8 cellular contexts compared by ENCODE assay signal in the genomic region with DNA sequence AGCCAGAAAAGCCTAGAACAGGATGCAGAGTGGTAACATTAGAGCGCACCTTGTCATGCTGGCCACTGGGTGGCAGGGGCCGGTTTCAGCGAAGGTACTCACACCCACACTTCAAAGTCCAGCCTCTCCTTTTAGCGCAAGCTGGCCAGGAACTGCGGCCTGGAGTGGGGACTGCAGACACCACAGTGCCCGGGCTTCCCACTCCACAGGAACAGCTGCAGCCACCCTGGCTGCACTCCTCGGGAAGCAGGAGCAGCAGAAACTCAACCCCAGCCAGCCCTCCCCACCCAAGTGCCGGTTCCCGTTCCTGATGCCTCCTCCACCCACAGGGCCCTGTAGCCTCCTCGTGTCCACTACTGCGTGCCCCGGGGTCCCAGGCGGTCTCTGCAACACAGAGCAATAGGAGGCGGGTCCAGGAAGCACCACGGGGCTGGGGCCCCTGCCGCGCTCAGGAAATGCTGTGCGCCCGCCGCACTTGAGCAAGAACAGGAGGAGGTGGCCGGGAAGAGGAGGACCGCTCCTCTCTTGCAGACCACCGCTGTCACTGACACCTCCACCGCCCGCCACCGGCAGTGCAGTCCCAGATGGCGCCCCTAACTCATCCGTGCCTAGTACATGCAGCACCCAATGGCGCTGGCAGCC. TPM values are rescaled to one million over a fixed set of nuclear protein-coding genes. Genes with fewer than 3 reads are reported as not detected.
A peak's percentile ranks its signal among the peaks of the same experiment; 100 is the strongest.
DNase-seq lines count a peak whose midpoint lies in the region; ATAC-seq, FAIRE-seq and TF ChIP-seq lines count a peak whose summit lies in the region.

No MANE protein-coding gene starts in this region.

- DNase-seq in AG08396 (ENCODE audit: low spot score) (peak; percentile 65), GM10248 (ENCODE audit: extremely low spot score) (peak; percentile 35), NCI-H2196 (lab: John Stamatoyannopoulos, UW; ENCODE audit: unreplicated experiment) (peak; percentile 61), foreskin fibroblast (peak; percentile 17 to 58), pancreas (peak in 5 of 6 donors; percentile 48 to 81 (median 59)), GM20000 (ENCODE audit: low spot score) (no peak)
- peak; percentile 39 for DNase-seq in activated CD8-positive, alpha-beta T cell treated with anti-CD3 and anti-CD28 coated beads for 36 hours

- H3K4me1 Mint-ChIP-seq in activated CD8-positive, alpha-beta T cell treated with anti-CD3 and anti-CD28 coated beads for 36 hours (ENCODE audit: low read depth) = peaks cover 15% of the 10 kb centered on the region

- no peaks in the 10 kb centered on the region for H3K9me3 Mint-ChIP-seq in activated CD8-positive, alpha-beta T cell treated with anti-CD3 and anti-CD28 coated beads for 36 hours

- no peak for FAIRE-seq in pancreas (lab: Jason Lieb, UNC)

- H3K27me3 Mint-ChIP-seq in activated CD8-positive, alpha-beta T cell treated with anti-CD3 and anti-CD28 coated beads for 36 hours = peaks cover 19% of the 10 kb centered on the region

- no peaks in the 10 kb centered on the region for H3K9me3 ChIP-seq in pancreas

- H3K27me3 ChIP-seq in pancreas = peaks cover 0 to 6% (median 0%) of the 10 kb centered on the region in 4 donors

- peak; percentile 47 for ATAC-seq in activated CD8-positive, alpha-beta T cell treated with anti-CD3 and anti-CD28 coated beads for 36 hours
- ATAC-seq in pancreas (peak; percentile 60 to 84 (median 82)), GM21360 (IDR thresholded peaks at IDR 0.05; ENCODE audit: unreplicated experiment) (no peak)

- intact Hi-C loops in activated CD8-positive, alpha-beta T cell treated with anti-CD3 and anti-CD28 coated beads for 36 hours (cut with micrococcal nuclease) = no loop called here
- intact Hi-C loops in pancreas (cut with DNase I) = no loop called here

- H3K27ac Mint-ChIP-seq in activated CD8-positive, alpha-beta T cell treated with anti-CD3 and anti-CD28 coated beads for 36 hours = no peak overlapping the region

- POLR2A ChIA-PET in GM10248 (lab: Yijun Ruan, JAX) = no interaction called here
- POLR2A ChIA-PET in activated CD8-positive, alpha-beta T cell treated with anti-CD3 and anti-CD28 coated beads for 36 hours (lab: Charles Lee) = no interaction called here

- no peak overlapping the region for H3K4me3 ChIP-seq in foreskin fibroblast (ENCODE audit: low read depth in 1 of 2, low read length in 2 of 2)
- peak overlapping the region in 2 of 4 donors; percentile 11 to 30 for H3K4me3 ChIP-seq in pancreas

- CTCF ChIA-PET in GM10248 (lab: Yijun Ruan, JAX) = interaction anchor here (1.0 kb wide), 1 partner anchor 594 kb away, joined by 3 read pairs; no protein-coding TSS in a partner anchor
- CTCF ChIA-PET in activated CD8-positive, alpha-beta T cell treated with anti-CD3 and anti-CD28 coated beads for 36 hours (lab: Charles Lee) = interaction anchor here (0.7 to 2.8 kb wide), 15 partner anchors 10 to 232 kb away, joined by 3 to 16 read pairs (median 3); no protein-coding TSS in a partner anchor

- H3K36me3 ChIP-seq in pancreas = no peaks in the 10 kb centered on the region

- TF ChIP-seq CTCF in GM10248 (IDR thresholded peaks at IDR 0.05; ENCODE audit: control extremely low read depth, extremely low read depth, low read depth, missing control alignments) (peak; percentile 27), foreskin fibroblast (IDR thresholded peaks at IDR 0.05; ENCODE audit: low read depth, low read length) (peak; percentile 42), pancreas (IDR thresholded peaks at IDR 0.05) (peak; percentile 18 to 49 (median 36)), GM20000 (IDR thresholded peaks at IDR 0.05; ENCODE audit: extremely low read depth, missing control alignments) (no peak)
- peak; percentile 41 for TF ChIP-seq CTCF in activated CD8-positive, alpha-beta T cell treated with anti-CD3 and anti-CD28 coated beads for 36 hours (IDR thresholded peaks at IDR 0.05)

- WGBS in pancreas, 2 donors = 9 to 23% methylated on average over 26 to 29 of the region's 29 CpGs

- no peaks in the 10 kb centered on the region for H3K36me3 Mint-ChIP-seq in activated CD8-positive, alpha-beta T cell treated with anti-CD3 and anti-CD28 coated beads for 36 hours (ENCODE audit: low read depth)

- H3K27ac ChIP-seq in pancreas = no peak overlapping the region

- H3K4me3 Mint-ChIP-seq in activated CD8-positive, alpha-beta T cell treated with anti-CD3 and anti-CD28 coated beads for 36 hours = peak overlapping the region; percentile 21

- H3K4me1 ChIP-seq in pancreas = no peaks in the 10 kb centered on the region

RNA-seq across cellular contexts. Expression of gene RFPL2, which starts 2.2 kb away (rescaled TPM):
- not detected for total RNA-seq in activated CD8-positive, alpha-beta T cell treated with anti-CD3 and anti-CD28 coated beads for 36 hours
- under 1 TPM in 1 of 6 donors, not detected in 5; 0.08 TPM for total RNA-seq in pancreas
- 1 to 10 TPM in 1 of 2 donors, under 1 TPM in 1; 0.19 to 1.5 TPM for polyA plus RNA-seq in pancreas

RNA-seq across cellular contexts. Expression of gene C22orf42, which starts 43.6 kb away (rescaled TPM):
- not detected for total RNA-seq in activated CD8-positive, alpha-beta T cell treated with anti-CD3 and anti-CD28 coated beads for 36 hours
- total RNA-seq in pancreas = 1 to 10 TPM in 1 of 6 donors, under 1 TPM in 3, not detected in 2; 0.31 to 1.0 (median 0.72) TPM
- polyA plus RNA-seq in pancreas = 1 to 10 TPM; 1.4 to 9.2 TPM

RNA-seq across cellular contexts. Expression of gene SLC5A4, which starts 52.5 kb away (rescaled TPM):
- not detected for total RNA-seq in activated CD8-positive, alpha-beta T cell treated with anti-CD3 and anti-CD28 coated beads for 36 hours
- total RNA-seq in pancreas = under 1 TPM; 0.12 to 0.69 (median 0.22) TPM
- under 1 TPM; 0.19 to 0.56 TPM for polyA plus RNA-seq in pancreas
